In the genomic region with DNA sequence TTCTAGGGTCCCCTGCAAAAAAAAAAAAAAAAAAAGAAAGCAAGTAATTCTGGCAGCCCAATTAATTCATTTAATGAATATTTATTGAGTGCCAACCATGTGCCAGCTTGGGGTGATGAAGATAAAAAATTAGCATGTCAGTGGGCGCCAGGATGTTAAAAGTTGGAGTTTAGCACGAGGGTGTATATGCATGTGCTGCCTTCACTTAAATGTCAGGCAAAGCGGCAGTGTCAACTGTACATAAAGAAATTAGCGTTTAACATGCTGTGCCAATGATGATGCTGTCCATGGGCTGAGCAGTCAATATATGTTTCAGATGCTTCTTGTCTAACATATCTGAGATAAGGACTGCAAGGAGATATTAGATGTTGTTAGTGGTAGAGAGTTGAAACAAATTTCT, we compare ENCODE assay signal across 18 cellular contexts. TPM values are rescaled to one million over a fixed set of nuclear protein-coding genes. Genes with fewer than 3 reads are reported as not detected.
DNase-seq lines count a peak whose midpoint lies in the region; TF ChIP-seq lines count a peak whose summit lies in the region.
"Had no signal": no experiment of that assay in that cellular context is flagged by ENCODE, and none has a peak within 500 bp of the region (broad histone marks: within the 10 kb centered on the region; RNA-seq: fewer than 3 reads in every experiment).

No MANE protein-coding gene starts in this region.

- no peak for TF ChIP-seq CTCF in CD14-positive monocyte (IDR thresholded peaks at IDR 0.05)

- H3K9me3 ChIP-seq in BLaER1 treated with 17β-estradiol and CSF1 and Interleukin-3, amounts not matched to agents 10 nM and 100 nM (replicated peaks in 1 of 11) = no peaks in the 10 kb centered on the region
- H3K9me3 ChIP-seq: colonic mucosa, esophagus squamous epithelium, upper lobe of left lung had no signal

- intact Hi-C loops in CD14-positive monocyte (cut with micrococcal nuclease) = no loop called here

- 0 out of 22 replicates have a peak overlapping the region, but pooled peaks of 2 of the 11 experiments have one; percentile 24 to 79 for H3K9ac ChIP-seq in BLaER1 treated with 17β-estradiol and CSF1 and Interleukin-3, amounts not matched to agents 10 nM and 100 nM

- H3K4me1 Mint-ChIP-seq in CD14-positive monocyte = peaks cover 38% of the 10 kb centered on the region
- H3K4me1 Mint-ChIP-seq: activated CD4-positive, alpha-beta T cell treated with anti-CD3 and anti-CD28 coated beads for 36 hours had no signal

- H3K27me3 ChIP-seq in BLaER1 treated with 17β-estradiol and CSF1 and Interleukin-3, amounts not matched to agents 10 nM and 100 nM = no peaks in the 10 kb centered on the region
- H3K27me3 ChIP-seq: colonic mucosa, esophagus squamous epithelium, upper lobe of left lung had no signal

- H3K4me2 ChIP-seq in BLaER1 treated with 17β-estradiol and CSF1 and Interleukin-3, amounts not matched to agents 10 nM and 100 nM = peak overlapping the region; percentile 82 to 97 (median 93); a peak in 20 of 22 replicates

- peaks cover 0 to 5% (median 2%) of the 10 kb centered on the region in 3 donors for H3K27me3 Mint-ChIP-seq in CD14-positive monocyte (ENCODE audit: low read depth in 3 of 3)
- H3K27me3 Mint-ChIP-seq: activated CD4-positive, alpha-beta T cell treated with anti-CD3 and anti-CD28 coated beads for 36 hours had no signal

- peaks cover 0 to 61% (median 12%) of the 10 kb centered on the region in 11 experiments; a peak in 15 of 22 replicates for H4K20me1 ChIP-seq in BLaER1 treated with 17β-estradiol and CSF1 and Interleukin-3, amounts not matched to agents 10 nM and 100 nM

- DNase-seq in NCI-H526 (lab: John Stamatoyannopoulos, UW) (peak; percentile 30 to 47), caudate nucleus (lab: John Stamatoyannopoulos, UW) (peak in 9 of 61 donors; percentile 30 to 64 (median 39)), putamen (ENCODE audit: low spot score) (peak; percentile 57), kidney glomerular epithelial cell (lab: John Stamatoyannopoulos, UW) (no peak), ureter (ENCODE audit: low spot score) (no peak), CD14-positive monocyte (ENCODE audit: low spot score) (no peak)
- DNase-seq: activated CD4-positive, alpha-beta T cell treated with anti-CD3 and anti-CD28 coated beads for 36 hours; activated gamma-delta T cell treated with Interleukin-2 at 50 U/mL for 16 hours; activated T-cell treated with anti-CD3 and anti-CD28 coated beads, Interleukin-2, amount 50 U/mL, for 24 hours; colonic mucosa; esophagus squamous epithelium; NCI-H1105; small intestine; stimulated activated CD4-positive, alpha-beta T cell treated with anti-CD3 and anti-CD28 coated beads, Interleukin-1b, Interleukin-23, amount 100 ng/mL, for 48 hours; T-helper 2 cell; upper lobe of left lung had no signal

- no peaks in the 10 kb centered on the region for H3K9me3 Mint-ChIP-seq in CD14-positive monocyte
- H3K9me3 Mint-ChIP-seq: activated T-cell treated with anti-CD3 and anti-CD28 coated beads, Interleukin-2, amount 50 U/mL, for 24 hours had no signal

- H3K4me3 ChIP-seq in BLaER1 treated with 17β-estradiol and CSF1 and Interleukin-3, amounts not matched to agents 10 nM and 100 nM = peak overlapping the region in 1 of 10 experiments; percentile 56; a peak in 1 of 20 replicates
- H3K4me3 ChIP-seq: colonic mucosa, esophagus squamous epithelium, upper lobe of left lung had no signal

- peak overlapping the region in 3 of 11 experiments; percentile 74 to 78 (median 74); a peak in 4 of 22 replicates for H3K27ac ChIP-seq in BLaER1 treated with 17β-estradiol and CSF1 and Interleukin-3, amounts not matched to agents 10 nM and 100 nM
- H3K27ac ChIP-seq in caudate nucleus (ENCODE audit: low read depth, low read length) = peak overlapping the region; percentile 60
- H3K27ac ChIP-seq: colonic mucosa, HL-60 had no signal

- H3K36me3 ChIP-seq in BLaER1 treated with 17β-estradiol and CSF1 and Interleukin-3, amounts not matched to agents 10 nM and 100 nM = peaks cover 0 to 8% (median 0%) of the 10 kb centered on the region in 11 experiments; a peak in 3 of 22 replicates
- H3K36me3 ChIP-seq: colonic mucosa, esophagus squamous epithelium, upper lobe of left lung had no signal

- H3K4me1 ChIP-seq in BLaER1 treated with 17β-estradiol and CSF1 and Interleukin-3, amounts not matched to agents 10 nM and 100 nM = peaks cover 69 to 91% (median 76%) of the 10 kb centered on the region in 10 experiments

- no peak overlapping the region for H3K4me3 Mint-ChIP-seq in CD14-positive monocyte
- H3K4me3 Mint-ChIP-seq: activated CD4-positive, alpha-beta T cell treated with anti-CD3 and anti-CD28 coated beads for 36 hours; activated T-cell treated with anti-CD3 and anti-CD28 coated beads, Interleukin-2, amount 50 U/mL, for 24 hours had no signal

- no peak overlapping the region for H3K27ac Mint-ChIP-seq in CD14-positive monocyte
- H3K27ac Mint-ChIP-seq: activated CD4-positive, alpha-beta T cell treated with anti-CD3 and anti-CD28 coated beads for 36 hours; activated T-cell treated with anti-CD3 and anti-CD28 coated beads, Interleukin-2, amount 50 U/mL, for 24 hours had no signal

- no peaks in the 10 kb centered on the region for H3K36me3 Mint-ChIP-seq in CD14-positive monocyte

RNA-seq across cellular contexts. Expression of gene ASAP2, which starts 49.5 kb away (rescaled TPM):
- 42.1 TPM for total RNA-seq in ureter
- polyA plus RNA-seq in CD14-positive monocyte = under 1 TPM; 0.08 to 0.20 TPM

Comparison
In these comparisons a context has a peak if more than half of its experiments do, and no peak if none do; other contexts are left out.
1. DNase-seq: peak in NCI-H526 (2 of 2) and putamen (single experiment); none in kidney glomerular epithelial cell (single experiment), ureter (single experiment) and CD14-positive monocyte (single experiment).